ENCODE assay signal across 1 cellular context in the genomic region with DNA sequence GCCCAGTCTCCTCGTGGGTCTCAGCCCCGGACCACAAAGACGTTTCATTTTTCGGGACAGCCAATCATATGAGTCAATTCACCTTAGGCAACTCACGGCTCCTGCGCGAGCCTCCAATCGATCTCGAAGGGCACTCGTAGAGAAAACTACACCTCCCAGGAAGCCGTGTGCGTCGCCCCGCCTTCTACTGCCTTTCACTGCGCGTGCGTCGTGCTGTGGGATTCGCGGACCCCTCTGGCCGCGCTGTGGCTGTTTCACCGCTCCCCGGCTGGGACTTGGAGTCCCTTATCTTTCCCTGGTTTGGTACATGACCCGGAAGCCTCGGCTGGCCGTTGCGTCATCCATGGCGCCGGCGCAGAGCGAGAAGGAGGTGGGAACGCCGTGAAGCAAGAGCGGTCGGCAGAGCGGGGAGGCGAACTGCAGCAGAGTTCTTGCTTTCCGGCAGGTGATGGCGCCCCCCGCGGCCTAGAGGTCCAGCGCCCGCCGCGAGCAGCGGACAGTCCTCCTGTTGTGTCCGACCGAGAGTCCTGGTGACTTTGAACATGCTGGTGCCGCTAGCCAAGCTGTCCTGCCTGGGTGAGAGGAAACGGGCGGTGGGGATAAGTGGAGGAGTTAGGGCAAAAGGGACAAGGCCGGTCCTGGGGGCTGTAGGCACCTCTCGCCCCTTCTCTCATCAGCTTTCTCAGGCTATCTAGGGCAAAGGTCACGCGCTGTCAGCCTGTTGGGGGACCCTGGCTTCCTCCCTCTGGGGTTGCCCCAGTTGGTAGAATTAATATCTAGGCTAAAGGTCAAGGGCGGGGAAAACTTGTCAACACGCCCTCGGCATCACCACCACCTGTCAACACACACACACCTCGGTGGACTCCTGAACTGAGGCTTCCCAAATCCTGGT.
TF ChIP-seq lines count a peak whose summit lies in the region.

A gene (plus strand): TSS at position 382 of the 892 bp plus-strand sequence. CDS start 161 bp downstream, at position 543.

TF ChIP-seq in K562, 482 proteins besides CTCF, POLR2A, EP300 and RAD21 (continued from another document and continues in another):
- TF ChIP-seq, protein P1, sequence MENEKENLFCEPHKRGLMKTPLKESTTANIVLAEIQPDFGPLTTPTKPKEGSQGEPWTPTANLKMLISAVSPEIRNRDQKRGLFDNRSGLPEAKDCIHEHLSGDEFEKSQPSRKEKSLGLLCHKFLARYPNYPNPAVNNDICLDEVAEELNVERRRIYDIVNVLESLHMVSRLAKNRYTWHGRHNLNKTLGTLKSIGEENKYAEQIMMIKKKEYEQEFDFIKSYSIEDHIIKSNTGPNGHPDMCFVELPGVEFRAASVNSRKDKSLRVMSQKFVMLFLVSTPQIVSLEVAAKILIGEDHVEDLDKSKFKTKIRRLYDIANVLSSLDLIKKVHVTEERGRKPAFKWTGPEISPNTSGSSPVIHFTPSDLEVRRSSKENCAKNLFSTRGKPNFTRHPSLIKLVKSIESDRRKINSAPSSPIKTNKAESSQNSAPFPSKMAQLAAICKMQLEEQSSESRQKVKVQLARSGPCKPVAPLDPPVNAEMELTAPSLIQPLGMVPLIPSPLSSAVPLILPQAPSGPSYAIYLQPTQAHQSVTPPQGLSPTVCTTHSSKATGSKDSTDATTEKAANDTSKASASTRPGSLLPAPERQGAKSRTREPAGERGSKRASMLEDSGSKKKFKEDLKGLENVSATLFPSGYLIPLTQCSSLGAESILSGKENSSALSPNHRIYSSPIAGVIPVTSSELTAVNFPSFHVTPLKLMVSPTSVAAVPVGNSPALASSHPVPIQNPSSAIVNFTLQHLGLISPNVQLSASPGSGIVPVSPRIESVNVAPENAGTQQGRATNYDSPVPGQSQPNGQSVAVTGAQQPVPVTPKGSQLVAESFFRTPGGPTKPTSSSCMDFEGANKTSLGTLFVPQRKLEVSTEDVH (IDR thresholded peaks at IDR 0.05; ENCODE audit: low read depth, partially characterized antibody): peak; percentile 81
- TF ChIP-seq LARP7 (IDR thresholded peaks at IDR 0.05) (no peak), CEBPB (tag; IDR thresholded peaks at IDR 0.05) (peak; percentile 100), ZNF436 (CRISPR knock-in tag; IDR thresholded peaks at IDR 0.05) (no peak), YBX1 (IDR thresholded peaks at IDR 0.05) (no peak), SAFB (IDR thresholded peaks at IDR 0.05; ENCODE audit: borderline replicate concordance, low read depth, low read length) (no peak), FOXK1 (CRISPR knock-in tag; IDR thresholded peaks at IDR 0.05; ENCODE audit: borderline replicate concordance) (no peak; the same call in 1 of the 2 replicates), TCF3 (CRISPR knock-in tag; IDR thresholded peaks at IDR 0.05) (0 out of 2 replicates have a peak, but pooled peaks have one; percentile 19), POLR2G (IDR thresholded peaks at IDR 0.05; ENCODE audit: low read depth, low read length) (peak; percentile 95), TSC22D4 (tag; IDR thresholded peaks at IDR 0.05) (no peak), CHCHD3 (CRISPR knock-in tag; IDR thresholded peaks at IDR 0.05) (no peak), ZNF644 (tag; IDR thresholded peaks at IDR 0.05; ENCODE audit: low read depth) (no peak; the same call in 1 of the 2 replicates), ETV1 (tag; conservative IDR thresholded peaks at IDR 0.05; ENCODE audit: low read depth) (peak; percentile 93), KAT8 (IDR thresholded peaks at IDR 0.05; ENCODE audit: low read depth) (no peak), ZNF134 (CRISPR knock-in tag; conservative IDR thresholded peaks at IDR 0.05) (no peak), NR2C1 (IDR thresholded peaks at IDR 0.05) (peak; percentile 90), NR2C1 (tag; IDR thresholded peaks at IDR 0.05) (peak; percentile 92), ZNF76 (CRISPR knock-in tag; IDR thresholded peaks at IDR 0.05; ENCODE audit: borderline replicate concordance) (0 out of 2 replicates have a peak, but pooled peaks have one; percentile 24), EHMT2 (IDR thresholded peaks at IDR 0.05) (no peak; the same call in 1 of the 2 replicates), FOSL1 (tag; conservative IDR thresholded peaks at IDR 0.05) (peak; percentile 60; the same call in 1 of the 2 replicates), ZNF143 (CRISPR knock-in tag; IDR thresholded peaks at IDR 0.05) (peak; percentile 95), ZNF668 (CRISPR knock-in tag; IDR thresholded peaks at IDR 0.05) (no peak), FOXP1 (CRISPR knock-in tag; IDR thresholded peaks at IDR 0.05) (peak; percentile 51; the same call in 1 of the 2 replicates), PCBP1 (IDR thresholded peaks at IDR 0.05; ENCODE audit: low read depth, low read length, poor library complexity, severe bottlenecking) (peak; percentile 7), ZNF24 (IDR thresholded peaks at IDR 0.05) (no peak), KAT7 (CRISPR knock-in tag; IDR thresholded peaks at IDR 0.05; ENCODE audit: borderline replicate concordance) (peak; percentile 88; the same call in 1 of the 2 replicates), ZNF316 (IDR thresholded peaks at IDR 0.05) (no peak), DPF2 (IDR thresholded peaks at IDR 0.05) (peak; percentile 37; the same call in 1 of the 2 replicates), DNMT1 (IDR thresholded peaks at IDR 0.05) (no peak), TBP (optimal IDR thresholded peaks at IDR 0.05; ENCODE audit: low read depth, low read length) (peak; percentile 56), ZSCAN32 (CRISPR knock-in tag; IDR thresholded peaks at IDR 0.05) (peak; percentile 95), TAF15 (IDR thresholded peaks at IDR 0.05; ENCODE audit: low read depth, low read length) (no peak), KAT2B (IDR thresholded peaks at IDR 0.05; ENCODE audit: low read depth, low read length) (no peak), ZNF133 (CRISPR knock-in tag; IDR thresholded peaks at IDR 0.05) (no peak), MTA1 (IDR thresholded peaks at IDR 0.05; ENCODE audit: borderline replicate concordance) (peak; percentile 90), COPS2 (conservative IDR thresholded peaks at IDR 0.05) (no peak), LCOR (CRISPR knock-in tag; IDR thresholded peaks at IDR 0.05) (peak; percentile 98), GTF2F1 (IDR thresholded peaks at IDR 0.05; ENCODE audit: low read depth, low read length) (no peak), ATF7 (IDR thresholded peaks at IDR 0.05) (peak; percentile 98), FOXJ2 (tag; IDR thresholded peaks at IDR 0.05) (peak; percentile 89), POLR2B (IDR thresholded peaks at IDR 0.05; ENCODE audit: low read depth, partially characterized antibody) (peak; percentile 50), RBM25 (IDR thresholded peaks at IDR 0.05; ENCODE audit: low read depth, low read length, severe bottlenecking) (peak; percentile 6), PHF8 (IDR thresholded peaks at IDR 0.05; ENCODE audit: borderline replicate concordance, low read length) (peak; percentile 61), NRF1 (conservative IDR thresholded peaks at IDR 0.05 in 1 of 2, IDR thresholded peaks at IDR 0.05 in 1 of 2) (peak; percentile 99), RAD51 (IDR thresholded peaks at IDR 0.05; ENCODE audit: borderline replicate concordance, low read depth) (peak; percentile 12; the same call in 1 of the 2 replicates), SRSF9 (IDR thresholded peaks at IDR 0.05; ENCODE audit: borderline replicate concordance, low read depth, low read length) (no peak), XRCC5 (IDR thresholded peaks at IDR 0.05; ENCODE audit: low read depth, low read length) (peak; percentile 82), ZNF408 (CRISPR knock-in tag; IDR thresholded peaks at IDR 0.05; ENCODE audit: low read depth) (no peak), MYC (IDR thresholded peaks at IDR 0.05; ENCODE audit: low read depth, low read length) (peak; percentile 77; the same call in 1 of the 2 replicates), MYC (CRISPR knock-in tag; IDR thresholded peaks at IDR 0.05; ENCODE audit: borderline replicate concordance, low read depth) (peak; percentile 36; the same call in 1 of the 2 replicates)
- TF ChIP-seq, protein P2, sequence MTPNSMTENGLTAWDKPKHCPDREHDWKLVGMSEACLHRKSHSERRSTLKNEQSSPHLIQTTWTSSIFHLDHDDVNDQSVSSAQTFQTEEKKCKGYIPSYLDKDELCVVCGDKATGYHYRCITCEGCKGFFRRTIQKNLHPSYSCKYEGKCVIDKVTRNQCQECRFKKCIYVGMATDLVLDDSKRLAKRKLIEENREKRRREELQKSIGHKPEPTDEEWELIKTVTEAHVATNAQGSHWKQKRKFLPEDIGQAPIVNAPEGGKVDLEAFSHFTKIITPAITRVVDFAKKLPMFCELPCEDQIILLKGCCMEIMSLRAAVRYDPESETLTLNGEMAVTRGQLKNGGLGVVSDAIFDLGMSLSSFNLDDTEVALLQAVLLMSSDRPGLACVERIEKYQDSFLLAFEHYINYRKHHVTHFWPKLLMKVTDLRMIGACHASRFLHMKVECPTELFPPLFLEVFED (CRISPR knock-in tag; conservative IDR thresholded peaks at IDR 0.05): 0 out of 2 replicates have a peak, but pooled peaks have one; percentile 63
- TF ChIP-seq, protein P3, sequence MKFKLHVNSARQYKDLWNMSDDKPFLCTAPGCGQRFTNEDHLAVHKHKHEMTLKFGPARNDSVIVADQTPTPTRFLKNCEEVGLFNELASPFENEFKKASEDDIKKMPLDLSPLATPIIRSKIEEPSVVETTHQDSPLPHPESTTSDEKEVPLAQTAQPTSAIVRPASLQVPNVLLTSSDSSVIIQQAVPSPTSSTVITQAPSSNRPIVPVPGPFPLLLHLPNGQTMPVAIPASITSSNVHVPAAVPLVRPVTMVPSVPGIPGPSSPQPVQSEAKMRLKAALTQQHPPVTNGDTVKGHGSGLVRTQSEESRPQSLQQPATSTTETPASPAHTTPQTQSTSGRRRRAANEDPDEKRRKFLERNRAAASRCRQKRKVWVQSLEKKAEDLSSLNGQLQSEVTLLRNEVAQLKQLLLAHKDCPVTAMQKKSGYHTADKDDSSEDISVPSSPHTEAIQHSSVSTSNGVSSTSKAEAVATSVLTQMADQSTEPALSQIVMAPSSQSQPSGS (CRISPR knock-in tag; IDR thresholded peaks at IDR 0.05): no peak
- TF ChIP-seq, protein P4, sequence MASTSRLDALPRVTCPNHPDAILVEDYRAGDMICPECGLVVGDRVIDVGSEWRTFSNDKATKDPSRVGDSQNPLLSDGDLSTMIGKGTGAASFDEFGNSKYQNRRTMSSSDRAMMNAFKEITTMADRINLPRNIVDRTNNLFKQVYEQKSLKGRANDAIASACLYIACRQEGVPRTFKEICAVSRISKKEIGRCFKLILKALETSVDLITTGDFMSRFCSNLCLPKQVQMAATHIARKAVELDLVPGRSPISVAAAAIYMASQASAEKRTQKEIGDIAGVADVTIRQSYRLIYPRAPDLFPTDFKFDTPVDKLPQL (IDR thresholded peaks at IDR 0.05; ENCODE audit: extremely low read depth, insufficient read length): no peak
- TF ChIP-seq, protein P5, sequence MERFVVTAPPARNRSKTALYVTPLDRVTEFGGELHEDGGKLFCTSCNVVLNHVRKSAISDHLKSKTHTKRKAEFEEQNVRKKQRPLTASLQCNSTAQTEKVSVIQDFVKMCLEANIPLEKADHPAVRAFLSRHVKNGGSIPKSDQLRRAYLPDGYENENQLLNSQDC (CRISPR knock-in tag; IDR thresholded peaks at IDR 0.05): no peak
- TF ChIP-seq, protein P6, sequence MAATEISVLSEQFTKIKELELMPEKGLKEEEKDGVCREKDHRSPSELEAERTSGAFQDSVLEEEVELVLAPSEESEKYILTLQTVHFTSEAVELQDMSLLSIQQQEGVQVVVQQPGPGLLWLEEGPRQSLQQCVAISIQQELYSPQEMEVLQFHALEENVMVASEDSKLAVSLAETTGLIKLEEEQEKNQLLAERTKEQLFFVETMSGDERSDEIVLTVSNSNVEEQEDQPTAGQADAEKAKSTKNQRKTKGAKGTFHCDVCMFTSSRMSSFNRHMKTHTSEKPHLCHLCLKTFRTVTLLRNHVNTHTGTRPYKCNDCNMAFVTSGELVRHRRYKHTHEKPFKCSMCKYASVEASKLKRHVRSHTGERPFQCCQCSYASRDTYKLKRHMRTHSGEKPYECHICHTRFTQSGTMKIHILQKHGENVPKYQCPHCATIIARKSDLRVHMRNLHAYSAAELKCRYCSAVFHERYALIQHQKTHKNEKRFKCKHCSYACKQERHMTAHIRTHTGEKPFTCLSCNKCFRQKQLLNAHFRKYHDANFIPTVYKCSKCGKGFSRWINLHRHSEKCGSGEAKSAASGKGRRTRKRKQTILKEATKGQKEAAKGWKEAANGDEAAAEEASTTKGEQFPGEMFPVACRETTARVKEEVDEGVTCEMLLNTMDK (IDR thresholded peaks at IDR 0.05; ENCODE audit: borderline replicate concordance, insufficient read depth, low read depth, low read length, poor library complexity, severe bottlenecking): peak; percentile 96
- TF ChIP-seq, protein P7, sequence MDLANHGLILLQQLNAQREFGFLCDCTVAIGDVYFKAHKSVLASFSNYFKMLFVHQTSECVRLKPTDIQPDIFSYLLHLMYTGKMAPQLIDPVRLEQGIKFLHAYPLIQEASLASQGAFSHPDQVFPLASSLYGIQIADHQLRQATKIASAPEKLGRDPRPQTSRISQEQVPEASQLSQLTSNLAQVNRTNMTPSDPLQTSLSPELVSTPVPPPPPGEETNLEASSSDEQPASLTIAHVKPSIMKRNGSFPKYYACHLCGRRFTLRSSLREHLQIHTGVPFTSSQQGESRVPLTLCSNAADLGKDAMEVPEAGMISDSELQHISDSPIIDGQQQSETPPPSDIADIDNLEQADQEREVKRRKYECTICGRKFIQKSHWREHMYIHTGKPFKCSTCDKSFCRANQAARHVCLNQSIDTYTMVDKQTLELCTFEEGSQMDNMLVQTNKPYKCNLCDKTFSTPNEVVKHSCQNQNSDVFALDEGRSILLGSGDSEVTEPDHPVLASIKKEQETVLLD (IDR thresholded peaks at IDR 0.05): peak; percentile 96
- TF ChIP-seq, protein P8, sequence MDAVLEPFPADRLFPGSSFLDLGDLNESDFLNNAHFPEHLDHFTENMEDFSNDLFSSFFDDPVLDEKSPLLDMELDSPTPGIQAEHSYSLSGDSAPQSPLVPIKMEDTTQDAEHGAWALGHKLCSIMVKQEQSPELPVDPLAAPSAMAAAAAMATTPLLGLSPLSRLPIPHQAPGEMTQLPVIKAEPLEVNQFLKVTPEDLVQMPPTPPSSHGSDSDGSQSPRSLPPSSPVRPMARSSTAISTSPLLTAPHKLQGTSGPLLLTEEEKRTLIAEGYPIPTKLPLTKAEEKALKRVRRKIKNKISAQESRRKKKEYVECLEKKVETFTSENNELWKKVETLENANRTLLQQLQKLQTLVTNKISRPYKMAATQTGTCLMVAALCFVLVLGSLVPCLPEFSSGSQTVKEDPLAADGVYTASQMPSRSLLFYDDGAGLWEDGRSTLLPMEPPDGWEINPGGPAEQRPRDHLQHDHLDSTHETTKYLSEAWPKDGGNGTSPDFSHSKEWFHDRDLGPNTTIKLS (IDR thresholded peaks at IDR 0.05; ENCODE audit: borderline replicate concordance, low read depth): peak; percentile 93
